In the genomic region with DNA sequence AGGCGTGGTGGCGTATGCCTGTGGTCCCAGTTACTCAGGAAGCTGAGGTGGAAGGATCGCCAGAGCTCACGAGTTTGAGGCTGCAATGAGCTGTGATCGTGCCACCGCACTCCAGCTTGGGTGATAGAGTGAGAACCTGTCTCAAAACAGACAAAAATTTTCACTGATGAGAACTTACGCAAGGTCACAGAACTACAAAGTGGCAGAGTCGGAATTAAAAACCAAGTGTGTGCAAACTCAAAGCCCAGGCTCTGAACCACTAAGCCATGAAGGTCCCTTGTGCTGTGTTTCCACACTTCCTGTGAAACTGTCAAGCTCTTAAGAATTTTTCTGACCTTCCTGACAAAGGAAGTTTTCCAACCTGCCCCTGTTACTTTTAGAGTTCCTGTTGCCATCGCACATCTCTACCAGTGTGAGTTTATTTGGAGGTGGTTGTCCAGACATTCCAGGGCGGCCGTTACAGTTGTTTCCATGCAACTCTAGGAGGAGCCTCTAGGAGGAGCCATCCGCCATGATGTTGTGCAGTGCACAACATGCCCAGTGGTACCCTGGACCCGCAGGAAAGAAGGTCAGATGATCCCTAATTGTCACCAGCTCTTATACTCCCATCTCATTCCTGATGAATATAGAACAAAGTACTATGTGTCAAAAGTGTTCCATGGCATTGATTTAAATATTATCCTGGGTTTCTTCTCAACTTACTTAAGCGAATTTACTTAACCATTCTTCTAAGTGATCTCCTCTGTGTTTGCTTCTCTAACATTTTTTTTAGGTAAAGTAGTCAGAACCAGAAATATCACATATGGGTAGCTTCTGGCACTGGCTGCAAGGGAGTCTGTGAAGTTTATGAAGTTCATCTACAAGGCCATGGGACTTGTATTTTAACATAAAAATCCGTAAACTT, we compare ENCODE assay signal across 8 cellular contexts. TPM values are rescaled to one million over a fixed set of nuclear protein-coding genes. Genes with fewer than 3 reads are reported as not detected.
A peak's percentile ranks its signal among the peaks of the same experiment; 100 is the strongest.
DNase-seq lines count a peak whose midpoint lies in the region; ATAC-seq and TF ChIP-seq lines count a peak whose summit lies in the region.

No MANE protein-coding gene starts in this region.

- H3K4me2 ChIP-seq in PC-3 (ENCODE audit: low read length), result no peak overlapping the region

- H3K9me3 ChIP-seq in A673 (ENCODE audit: low read depth, low read length, poor library complexity, severe bottlenecking), result no peaks in the 10 kb centered on the region
- no peaks in the 10 kb centered on the region for H3K9me3 ChIP-seq in PC-3 (ENCODE audit: low read length)
- H3K9me3 ChIP-seq in prostate gland, result no peaks in the 10 kb centered on the region

- 0 out of 2 replicates have a peak overlapping the region, but pooled peaks have one; percentile 18 for H2AFZ ChIP-seq in PC-3 (ENCODE audit: low read length)

- no peak overlapping the region for H3K27ac ChIP-seq in A673 (ENCODE audit: low read depth, low read length, poor library complexity, severe bottlenecking)
- H3K27ac ChIP-seq in PC-3 (ENCODE audit: low read length), result no peak overlapping the region
- H3K27ac ChIP-seq in foreskin keratinocyte, result no peak overlapping the region
- no peak overlapping the region for H3K27ac ChIP-seq in prostate gland

- POLR2A ChIA-PET in A673 (lab: Charles Lee; ENCODE audit: low non-redundant PET) (no interaction called here), PC-3 (lab: Charles Lee; ENCODE audit: unreplicated experiment) (no interaction called here)

- TF ChIP-seq CTCF in A673 (conservative IDR thresholded peaks at IDR 0.05; ENCODE audit: low read depth, low read length) (peak; percentile 80), GM13977 (IDR thresholded peaks at IDR 0.05; ENCODE audit: extremely low read depth, insufficient read depth, missing control alignments) (peak; percentile 69), PC-3 (conservative IDR thresholded peaks at IDR 0.05; ENCODE audit: low read depth, low read length) (peak; percentile 80), foreskin keratinocyte (conservative IDR thresholded peaks at IDR 0.05) (peak; percentile 45), prostate gland (IDR thresholded peaks at IDR 0.05) (peak in 2 of 4 experiments; percentile 8 to 35)

- no peaks in the 10 kb centered on the region for H4K20me1 ChIP-seq in PC-3 (ENCODE audit: low read length)

- H3K27me3 ChIP-seq in A673 (replicated peaks; ENCODE audit: insufficient read depth, low read depth, low read length, poor library complexity) (no peaks in the 10 kb centered on the region), PC-3 (ENCODE audit: low read length) (no peaks in the 10 kb centered on the region), foreskin keratinocyte (peaks cover 12% of the 10 kb centered on the region), prostate gland (replicated peaks; ENCODE audit: insufficient read depth) (no peaks in the 10 kb centered on the region)

- intact Hi-C loops in A673 (cut with micrococcal nuclease; ENCODE audit: unreplicated experiment) (loop anchor here (1.0 to 5.0 kb wide), 2 partner anchors 64 to 578 kb away; no protein-coding TSS in a partner anchor), PC-3 (cut with micrococcal nuclease) (loop anchor here (1.0 kb wide), 1 partner anchor 64 kb away; no protein-coding TSS in a partner anchor), prostate gland (cut with DNase I) (no loop called here)

- no peak overlapping the region for H3K9ac ChIP-seq in PC-3 (ENCODE audit: low read length)

- no peaks in the 10 kb centered on the region for H3F3A ChIP-seq in PC-3 (ENCODE audit: low read length, unreplicated experiment)

- in situ Hi-C loops in GM13977 (cut with MboI; ENCODE audit: low pct_unique_long_range_greater_than_20kb, low sequenced_read_pairs, unreplicated experiment), result no loop called here

- H3K4me3 ChIP-seq in A673 (ENCODE audit: low read depth, low read length, poor library complexity, severe bottlenecking) (no peak overlapping the region), PC-3 (ENCODE audit: low read length) (no peak overlapping the region), prostate gland (no peak overlapping the region)

- WGBS in prostate gland, result 96% methylated on average over 15 of the region's 15 CpGs

- ATAC-seq in PC-3 (peak; percentile 79), foreskin keratinocyte (peak; percentile 21), HG03342 (IDR thresholded peaks at IDR 0.05; ENCODE audit: unreplicated experiment) (no peak), GM21447 (IDR thresholded peaks at IDR 0.05; ENCODE audit: unreplicated experiment) (no peak), HG03280 (IDR thresholded peaks at IDR 0.05; ENCODE audit: unreplicated experiment) (no peak)

- H3K36me3 ChIP-seq in A673 (ENCODE audit: insufficient read depth, low read length, poor library complexity, severe bottlenecking), result no peaks in the 10 kb centered on the region
- no peaks in the 10 kb centered on the region for H3K36me3 ChIP-seq in PC-3 (ENCODE audit: low read depth, low read length)
- no peaks in the 10 kb centered on the region for H3K36me3 ChIP-seq in prostate gland

- no peaks in the 10 kb centered on the region for H3K79me2 ChIP-seq in PC-3 (ENCODE audit: low read length)

- CTCF ChIA-PET in A673 (lab: Charles Lee), result interaction anchor here (1.1 kb wide), 1 partner anchor 65 kb away, joined by 3 read pairs; no protein-coding TSS in a partner anchor
- CTCF ChIA-PET in PC-3 (lab: Charles Lee), result interaction anchor here (0.6 to 1.2 kb wide), 2 partner anchors 65 to 349 kb away, joined by 4 read pairs; no protein-coding TSS in a partner anchor

- H3K4me1 ChIP-seq in A673 (ENCODE audit: insufficient read depth, low read length, poor library complexity, severe bottlenecking), result peaks cover 8% of the 10 kb centered on the region
- H3K4me1 ChIP-seq in PC-3 (ENCODE audit: insufficient read depth, low read length), result no peaks in the 10 kb centered on the region
- no peaks in the 10 kb centered on the region for H3K4me1 ChIP-seq in foreskin keratinocyte
- H3K4me1 ChIP-seq in prostate gland (replicated peaks), result no peaks in the 10 kb centered on the region

- H3K9me2 ChIP-seq in PC-3 (replicated peaks; ENCODE audit: low read length), result no peaks in the 10 kb centered on the region

- BruUV-seq in A673 (replicated peaks; lab: Mats Ljungman, UMichigan) (no TSS peak), PC-3 (replicated peaks; lab: Mats Ljungman, UMichigan) (no TSS peak)

- TF ChIP-seq POLR2A in prostate gland (IDR thresholded peaks at IDR 0.05), result no peak

- DNase-seq in A673 (ENCODE audit: low spot score) (peak; percentile 64), GM13977 (ENCODE audit: low spot score) (peak; percentile 45), PC-3 (peak; percentile 62), foreskin keratinocyte (no peak), prostate gland (ENCODE audit: low spot score) (no peak)

RNA-seq across cellular contexts. Expression of a gene that starts 49.0 kb away (rescaled TPM):
- total RNA-seq in A673 (2021) (not detected in 2 replicates), PC-3 (2014; rRNA removed) (not detected in 2 replicates), foreskin keratinocyte (not detected in 2 replicates), prostate gland (1 to 10 TPM in 1 of 2 donors, not detected in 1; 9.5 TPM)
- not detected in 2 replicates for polyA plus RNA-seq in foreskin keratinocyte

Comparison
In these comparisons a context has a peak if more than half of its experiments do, and no peak if none do; other contexts are left out.
1. DNase-seq: peak in A673 (single experiment), GM13977 (single experiment) and PC-3 (single experiment); none in foreskin keratinocyte (0 of 2) and prostate gland (single experiment).
2. ATAC-seq: peak in PC-3 (single experiment) and foreskin keratinocyte (single experiment); none in HG03342 (single experiment), GM21447 (single experiment) and HG03280 (single experiment).